ENCODE assay signal across 8 cellular contexts in genomic region chr6:117601811-117602150, GRCh38. TPM values are rescaled to one million over a fixed set of nuclear protein-coding genes. Genes with fewer than 3 reads are reported as not detected.
DNase-seq lines count a peak whose midpoint lies in the region; ATAC-seq and TF ChIP-seq lines count a peak whose summit lies in the region.

No MANE protein-coding gene starts in this region.

- H3K4me3 ChIP-seq in AG10803 (ENCODE audit: low read length) = peak overlapping the region; percentile 91
- peak overlapping the region; percentile 92 to 95 for H3K4me3 ChIP-seq in gastroesophageal sphincter
- H3K4me3 ChIP-seq in prostate gland = peak overlapping the region; percentile 79 to 80

- DNase-seq in AG10803 (ENCODE audit: low read depth) (no peak), prostate gland (ENCODE audit: low spot score) (no peak), iPS-NIHi7 (ENCODE audit: extremely low spot score) (no peak)
- DNase-seq in activated CD4-positive, alpha-beta T cell treated with anti-CD3 and anti-CD28 coated beads for 1 hour = no peak

- H3K9me3 ChIP-seq in gastroesophageal sphincter (no peaks in the 10 kb centered on the region), prostate gland (no peaks in the 10 kb centered on the region)

- H3K36me3 ChIP-seq in gastroesophageal sphincter (peaks cover 0 to 11% of the 10 kb centered on the region in 2 donors), prostate gland (no peaks in the 10 kb centered on the region)

- ATAC-seq in GM19324 (IDR thresholded peaks at IDR 0.05; ENCODE audit: low FRiP score, unreplicated experiment) = peak; percentile 14
- ATAC-seq in HG03196 (IDR thresholded peaks at IDR 0.05; ENCODE audit: unreplicated experiment) = peak; percentile 13
- ATAC-seq in gastroesophageal sphincter = no peak

- WGBS in gastroesophageal sphincter (ENCODE audit: low coverage in 1 of 2), 2 donors = 0% methylated on average over 1 to 8 of the region's 12 CpGs
- WGBS in prostate gland = 0% methylated on average over 12 of the region's 12 CpGs

- H3K27me3 ChIP-seq in gastroesophageal sphincter (no peaks in the 10 kb centered on the region), prostate gland (replicated peaks; ENCODE audit: insufficient read depth) (no peaks in the 10 kb centered on the region)

- peak overlapping the region; percentile 92 for H3K27ac ChIP-seq in VCaP
- H3K27ac ChIP-seq in gastroesophageal sphincter = peak overlapping the region; percentile 41 to 94 (median 90)
- peak overlapping the region; percentile 89 to 91 for H3K27ac ChIP-seq in prostate gland

- TF ChIP-seq CTCF in AG10803 (conservative IDR thresholded peaks at IDR 0.05; ENCODE audit: low read length) = no peak
- no peak for TF ChIP-seq CTCF in VCaP (conservative IDR thresholded peaks at IDR 0.05)
- TF ChIP-seq CTCF in gastroesophageal sphincter (IDR thresholded peaks at IDR 0.05) = no peak
- TF ChIP-seq CTCF in prostate gland (IDR thresholded peaks at IDR 0.05) = no peak

- intact Hi-C loops in prostate gland (cut with DNase I) = loop anchor here (5.0 to 10.0 kb wide), 2 partner anchors 44 to 257 kb away; no protein-coding TSS in a partner anchor

- TF ChIP-seq POLR2A in gastroesophageal sphincter (IDR thresholded peaks at IDR 0.05) (no peak), prostate gland (IDR thresholded peaks at IDR 0.05) (no peak)

- TF ChIP-seq EP300 in gastroesophageal sphincter (IDR thresholded peaks at IDR 0.05) = no peak

- peaks cover 6 to 33% (median 7%) of the 10 kb centered on the region in 3 donors for H3K4me1 ChIP-seq in gastroesophageal sphincter
- H3K4me1 ChIP-seq in prostate gland (replicated peaks) = no peaks in the 10 kb centered on the region

RNA-seq across cellular contexts. Expression of gene GOPC, which starts 0.5 kb away (rescaled TPM):
- total RNA-seq in gastroesophageal sphincter = 10 to 100 TPM; 20.5 to 34.1 (median 24.2) TPM
- total RNA-seq in prostate gland = 10 to 100 TPM; 20.2 to 24.2 TPM
